ENCODE assay signal across 31 cellular contexts in genomic region chr6:131862486-131862885, GRCh38. TPM values are rescaled to one million over a fixed set of nuclear protein-coding genes. Genes with fewer than 3 reads are reported as not detected.
DNase-seq lines count a peak whose midpoint lies in the region; ATAC-seq, FAIRE-seq and TF ChIP-seq lines count a peak whose summit lies in the region.
"Had no signal": no experiment of that assay in that cellular context is flagged by ENCODE, and none has a peak within 500 bp of the region (broad histone marks: within the 10 kb centered on the region; RNA-seq: fewer than 3 reads in every experiment).

No MANE protein-coding gene starts in this region.

- peak overlapping the region; percentile 66 for H3K27ac Mint-ChIP-seq in chondrocyte (ENCODE audit: unreplicated experiment)
- peak overlapping the region; percentile 81 for H3K27ac Mint-ChIP-seq in mesothelial cell of epicardium
- H3K27ac Mint-ChIP-seq: activated naive CD8-positive, alpha-beta T cell treated with anti-CD3 and anti-CD28 coated beads for 36 hours; activated T-cell treated with anti-CD3 and anti-CD28 coated beads, Interleukin-2, amount 50 U/mL, for 24 hours; dendritic cell treated with granulocyte-macrophage colony-stimulating factor and Interleukin-4, amounts not matched to agents 40 ng/mL and 50 ng/mL, for 4 days; neural progenitor cell; stimulated activated naive CD8-positive, alpha-beta T cell treated with anti-CD3 and anti-CD28 coated beads, Interleukin-15, Interleukin-2, amounts not matched to agents 100 ng/mL and 50 ng/mL, for 24 hours; T-helper 17 cell had no signal

- TF ChIP-seq CTCF in chondrocyte (IDR thresholded peaks at IDR 0.05) (no peak), mesothelial cell of epicardium (IDR thresholded peaks at IDR 0.05; ENCODE audit: unreplicated experiment) (no peak), transverse colon (IDR thresholded peaks at IDR 0.05) (no peak)

- ATAC-seq in GM18870 (IDR thresholded peaks at IDR 0.05; ENCODE audit: unreplicated experiment): no peak
- ATAC-seq: gastrocnemius medialis, right cardiac atrium, T-helper 17 cell had no signal

- H3K36me3 Mint-ChIP-seq in chondrocyte (ENCODE audit: low read depth) (no peaks in the 10 kb centered on the region), mesothelial cell of epicardium (no peaks in the 10 kb centered on the region)
- H3K36me3 Mint-ChIP-seq: activated naive CD8-positive, alpha-beta T cell treated with anti-CD3 and anti-CD28 coated beads for 36 hours; neural progenitor cell had no signal

- H3K4me1 Mint-ChIP-seq in chondrocyte (ENCODE audit: low read depth) (peaks cover 56% of the 10 kb centered on the region), mesothelial cell of epicardium (peaks cover 46% of the 10 kb centered on the region)
- H3K4me1 Mint-ChIP-seq: T-helper 17 cell had no signal

- H3K9me3 Mint-ChIP-seq in chondrocyte (ENCODE audit: low read depth): peaks cover 2% of the 10 kb centered on the region
- H3K9me3 Mint-ChIP-seq in mesothelial cell of epicardium: no peaks in the 10 kb centered on the region
- H3K9me3 Mint-ChIP-seq: activated naive CD8-positive, alpha-beta T cell treated with anti-CD3 and anti-CD28 coated beads for 36 hours; activated T-cell treated with anti-CD3 and anti-CD28 coated beads, Interleukin-2, amount 50 U/mL, for 24 hours; dendritic cell treated with granulocyte-macrophage colony-stimulating factor and Interleukin-4, amounts not matched to agents 40 ng/mL and 50 ng/mL, for 4 days; stimulated activated naive CD8-positive, alpha-beta T cell treated with anti-CD3 and anti-CD28 coated beads, Interleukin-15, Interleukin-2, amounts not matched to agents 100 ng/mL and 50 ng/mL, for 24 hours had no signal

- H3K4me3 ChIP-seq in transverse colon: no peak overlapping the region
- H3K4me3 ChIP-seq: BLaER1 treated with 17β-estradiol and CSF1 and Interleukin-3, amounts not matched to agents 10 nM and 100 nM; esophagus muscularis mucosa; gastrocnemius medialis; neural progenitor cell; testis; vagina had no signal

- no peaks in the 10 kb centered on the region for H3K27me3 ChIP-seq in transverse colon
- H3K27me3 ChIP-seq: BLaER1 treated with 17β-estradiol and CSF1 and Interleukin-3, amounts not matched to agents 10 nM and 100 nM; esophagus muscularis mucosa; gastrocnemius medialis; neural progenitor cell; testis; vagina had no signal

- FAIRE-seq in GM12891 (lab: Jason Lieb, UNC): no peak
- FAIRE-seq: G401.6, TTC549 had no signal

- no peak overlapping the region for H3K4me3 Mint-ChIP-seq in chondrocyte (ENCODE audit: unreplicated experiment)
- no peak overlapping the region for H3K4me3 Mint-ChIP-seq in mesothelial cell of epicardium
- H3K4me3 Mint-ChIP-seq: activated naive CD8-positive, alpha-beta T cell treated with anti-CD3 and anti-CD28 coated beads for 36 hours; activated T-cell treated with anti-CD3 and anti-CD28 coated beads, Interleukin-2, amount 50 U/mL, for 24 hours; dendritic cell treated with granulocyte-macrophage colony-stimulating factor and Interleukin-4, amounts not matched to agents 40 ng/mL and 50 ng/mL, for 4 days; neural progenitor cell; stimulated activated naive CD8-positive, alpha-beta T cell treated with anti-CD3 and anti-CD28 coated beads, Interleukin-15, Interleukin-2, amounts not matched to agents 100 ng/mL and 50 ng/mL, for 24 hours; T-helper 17 cell had no signal

- no peaks in the 10 kb centered on the region for H3K36me3 ChIP-seq in transverse colon
- H3K36me3 ChIP-seq: BLaER1 treated with 17β-estradiol and CSF1 and Interleukin-3, amounts not matched to agents 10 nM and 100 nM; neural progenitor cell; vagina had no signal

- H3K27me3 Mint-ChIP-seq in chondrocyte (ENCODE audit: low read depth) (no peaks in the 10 kb centered on the region), mesothelial cell of epicardium (ENCODE audit: low read depth) (no peaks in the 10 kb centered on the region)
- H3K27me3 Mint-ChIP-seq: dendritic cell treated with granulocyte-macrophage colony-stimulating factor and Interleukin-4, amounts not matched to agents 40 ng/mL and 50 ng/mL, for 4 days had no signal

- H3K27ac ChIP-seq in transverse colon: peak overlapping the region; percentile 76 to 82 (median 79)
- H3K27ac ChIP-seq: BLaER1 treated with 17β-estradiol and CSF1 and Interleukin-3, amounts not matched to agents 10 nM and 100 nM; esophagus muscularis mucosa; gastrocnemius medialis; neural progenitor cell; testis; vagina had no signal

- TF ChIP-seq EP300 in transverse colon (IDR thresholded peaks at IDR 0.05; ENCODE audit: low read depth): no peak

- peak; percentile 31 for DNase-seq in HT-29 (ENCODE audit: low spot score)
- no peak for DNase-seq in chondrocyte (ENCODE audit: low spot score)
- no peak for DNase-seq in mesothelial cell of epicardium (ENCODE audit: low spot score in 2 of 2, unreplicated experiment in 2 of 2)
- peak; percentile 55 for DNase-seq in transverse colon
- DNase-seq in GM12891 (ENCODE audit: insufficient read length, low spot score): no peak
- DNase-seq in NCI-H2107 treated with DMSO at 0.1 percent for 48 hours (lab: John Stamatoyannopoulos, UW; ENCODE audit: unreplicated experiment): no peak
- DNase-seq: activated gamma-delta T cell; activated naive CD8-positive, alpha-beta T cell treated with anti-CD3 and anti-CD28 coated beads for 36 hours; activated T-cell treated with anti-CD3 and anti-CD28 coated beads, Interleukin-2, amount 50 U/mL, for 24 hours; aorta; gastrocnemius medialis; KBM-7; NCI-H1092; NCI-H1694; NCI-H2171; NCI-H510A; posterior cingulate gyrus; right cardiac atrium; SK-N-SH; stimulated activated CD8-positive, alpha-beta memory T cell treated with anti-CD3 and anti-CD28 coated beads, Interleukin-4, amount 100 ng/mL, for 48 hours; T-helper 17 cell; testis had no signal

- TF ChIP-seq POLR2A in transverse colon (IDR thresholded peaks at IDR 0.05) (no peak), GM12891 (IDR thresholded peaks at IDR 0.05; ENCODE audit: low read depth, low read length) (no peak)

- H3K4me1 ChIP-seq in transverse colon: peaks cover 0 to 17% (median 9%) of the 10 kb centered on the region in 4 donors
- H3K4me1 ChIP-seq: esophagus muscularis mucosa, gastrocnemius medialis, testis, vagina had no signal

- intact Hi-C loops in transverse colon (cut with DNase I; ENCODE audit: low total_unique reads): no loop called here

- H3K9me3 ChIP-seq in transverse colon: no peaks in the 10 kb centered on the region
- H3K9me3 ChIP-seq: BLaER1 treated with 17β-estradiol and CSF1 and Interleukin-3, amounts not matched to agents 10 nM and 100 nM; esophagus muscularis mucosa; gastrocnemius medialis; SK-N-SH; testis; vagina had no signal

- in situ Hi-C loops in transverse colon (cut with MboI; ENCODE audit: low pct_ligation_motif_present in 1 of 4, low pct_unique_long_range_greater_than_20kb in 1 of 4, low sequenced_read_pairs in 3 of 4): no loop called here

- 73 to 79% methylated on average over 3 to 5 of the region's 5 CpGs for WGBS in transverse colon (ENCODE audit: low coverage in 1 of 2), 2 donors

TF ChIP-seq in GM12891, 5 proteins besides CTCF, POLR2A, EP300 and RAD21:
- TF ChIP-seq PAX5 (IDR thresholded peaks at IDR 0.05; ENCODE audit: insufficient read depth, low read length, severe bottlenecking): no peak

RNA-seq across cellular contexts. Expression of gene ENPP1, which starts 54.7 kb away (rescaled TPM):
- 0.03 and 0.33 TPM in 2 replicates for total RNA-seq in HT-29 (2014; rRNA removed; shearing (Covaris generic))
- total RNA-seq in chondrocyte (8.1 to 23.6 TPM (median 8.6 TPM) in 3 replicates), mesothelial cell of epicardium (6.6 to 7.2 TPM (median 6.8 TPM) in 3 replicates), transverse colon (10 to 100 TPM in 3 of 4 donors, 1 to 10 TPM in 1; 3.4 to 24.0 (median 22.8) TPM)
- not detected for polyA plus RNA-seq in GM12891 (2012; ENCODE audit: low read depth, missing spikeins)
- polyA plus RNA-seq: SK-N-SH had no signal

Comparison
In these comparisons a context has a peak if more than half of its experiments do, and no peak if none do; other contexts are left out.
1. DNase-seq: peak in HT-29 (single experiment) and transverse colon (single experiment); none in chondrocyte (single experiment), mesothelial cell of epicardium (0 of 2), GM12891 (single experiment) and NCI-H2107 treated with DMSO at 0.1 percent for 48 hours (single experiment).